Comparison of ENCODE assay signal across 8 cellular contexts in genomic region chr15:72237286-72238224, GRCh38. TPM values are rescaled to one million over a fixed set of nuclear protein-coding genes. Genes with fewer than 3 reads are reported as not detected.
A peak's percentile ranks its signal among the peaks of the same experiment; 100 is the strongest.
DNase-seq lines count a peak whose midpoint lies in the region; ATAC-seq and TF ChIP-seq lines count a peak whose summit lies in the region.

No MANE protein-coding gene starts in this region.

- peak overlapping the region; percentile 47 to 67 (median 58) for H3K27ac ChIP-seq in gastrocnemius medialis

- H3K4me3 Mint-ChIP-seq in HFFc6 (peak overlapping the region; percentile 89), glutamatergic neuron (ENCODE audit: unreplicated experiment) (no peak overlapping the region)

- peak overlapping the region; percentile 8; the same call in 1 of the 2 replicates for H3K4me3 ChIP-seq in GM08714 (ENCODE audit: low read length)
- H3K4me3 ChIP-seq in gastrocnemius medialis, result peak overlapping the region in 1 of 4 donors; percentile 27

- DNase-seq in HFFc6, result peak; percentile 97
- peak; percentile 86 to 95 for DNase-seq in NOMO-1 (lab: John Stamatoyannopoulos, UW; ENCODE audit: unreplicated experiment in 2 of 2)
- DNase-seq in activated CD8-positive, alpha-beta memory T cell treated with anti-CD3 and anti-CD28 coated beads, Interleukin-2, amount 50 U/mL, for 4 hours, result peak; percentile 60
- peak; percentile 96 for DNase-seq in fibroblast of gingiva (ENCODE audit: low read depth)
- peak; percentile 64 to 83 for DNase-seq in gastrocnemius medialis
- no peak for DNase-seq in glutamatergic neuron

- H3K9me3 Mint-ChIP-seq in HFFc6 (no peaks in the 10 kb centered on the region), glutamatergic neuron (ENCODE audit: unreplicated experiment) (peaks cover 6% of the 10 kb centered on the region)

- no peaks in the 10 kb centered on the region for H3K9me3 ChIP-seq in gastrocnemius medialis

- H3K27me3 ChIP-seq in gastrocnemius medialis, result no peaks in the 10 kb centered on the region

- H3K4me1 Mint-ChIP-seq in HFFc6 (ENCODE audit: low read depth) (peaks cover 47% of the 10 kb centered on the region), glutamatergic neuron (ENCODE audit: low read depth, unreplicated experiment) (peaks cover 4% of the 10 kb centered on the region)

- TF ChIP-seq CTCF in HFFc6 (IDR thresholded peaks at IDR 0.05) (no peak), gastrocnemius medialis (IDR thresholded peaks at IDR 0.05 in 4 of 5, conservative IDR thresholded peaks at IDR 0.05 in 1 of 5) (no peak), glutamatergic neuron (IDR thresholded peaks at IDR 0.05; ENCODE audit: partially characterized antibody, unreplicated experiment) (no peak)

- intact Hi-C loops in gastrocnemius medialis (cut with DNase I; ENCODE audit: low total_unique reads), result no loop called here

- peaks cover 0 to 30% of the 10 kb centered on the region in 2 donors for H3K36me3 ChIP-seq in gastrocnemius medialis

- H3K36me3 Mint-ChIP-seq in HFFc6 (ENCODE audit: low read depth) (peaks cover 17% of the 10 kb centered on the region), glutamatergic neuron (ENCODE audit: unreplicated experiment) (no peaks in the 10 kb centered on the region)

- in situ Hi-C loops in gastrocnemius medialis (cut with MboI; ENCODE audit: low sequenced_read_pairs in 4 of 4), result loop anchor here in 1 of 4 donors (5.0 kb wide), 1 partner anchor 35 kb away; the partner anchor contains the start of gene PARP6

- peak in 1 of 2 donors; percentile 43 for TF ChIP-seq POLR2A in gastrocnemius medialis (IDR thresholded peaks at IDR 0.05)

- peaks cover 0 to 15% of the 10 kb centered on the region in 2 donors for H3K4me1 ChIP-seq in gastrocnemius medialis

- H3K27ac Mint-ChIP-seq in HFFc6 (peak overlapping the region; percentile 98), glutamatergic neuron (ENCODE audit: unreplicated experiment) (no peak overlapping the region)

- H3K27me3 Mint-ChIP-seq in HFFc6 (ENCODE audit: insufficient read depth) (peaks cover 1% of the 10 kb centered on the region; the same call in 1 of the 2 replicates), glutamatergic neuron (ENCODE audit: unreplicated experiment) (peaks cover 6% of the 10 kb centered on the region)

- ATAC-seq in gastrocnemius medialis, result peak; percentile 90 to 93
- no peak for ATAC-seq in HG03175 (IDR thresholded peaks at IDR 0.05; ENCODE audit: unreplicated experiment)

RNA-seq across cellular contexts. Expression of gene PKM, which starts 6.6 kb away (rescaled TPM):
- total RNA-seq in HFFc6 (2021; fragmentation: NEBNext Ultra II Directional; extraction: Animal tissue kit (Norgen Biotek cat#: 25700)), result 1,000 to 10,000 TPM; 2,533 to 2,832 (median 2,656) TPM
- total RNA-seq in gastrocnemius medialis (100 to 1,000 TPM; 691 to 946 (median 810) TPM), glutamatergic neuron (ENCODE audit: unreplicated experiment) (949 TPM)

RNA-seq across cellular contexts. Expression of gene PARP6, which starts 34.8 kb away (rescaled TPM):
- 10 to 100 TPM; 21.6 to 27.8 (median 24.6) TPM for total RNA-seq in HFFc6 (2021; fragmentation: NEBNext Ultra II Directional; extraction: Animal tissue kit (Norgen Biotek cat#: 25700))
- total RNA-seq in gastrocnemius medialis (10 to 100 TPM; 51.7 to 84.7 (median 66.9) TPM), glutamatergic neuron (ENCODE audit: unreplicated experiment) (193 TPM)

RNA-seq across cellular contexts. Expression of gene GRAMD2A, which starts 40.0 kb away (rescaled TPM):
- total RNA-seq in HFFc6 (2021; fragmentation: NEBNext Ultra II Directional; extraction: Animal tissue kit (Norgen Biotek cat#: 25700)), result under 1 TPM in 1 of 6 experiments, not detected in 5; 0.14 TPM
- total RNA-seq in gastrocnemius medialis (not detected), glutamatergic neuron (ENCODE audit: unreplicated experiment) (not detected)
